In genomic region chr5:7462758-7463157, GRCh38 we compare ENCODE assay signal across 9 cellular contexts.
"Had no signal": no experiment of that assay in that cellular context is flagged by ENCODE, and none has a peak within 500 bp of the region (broad histone marks: within the 10 kb centered on the region; RNA-seq: fewer than 3 reads in every experiment).

No MANE protein-coding gene starts in this region.

- H3K27me3 Mint-ChIP-seq: IgD-negative memory B cell had no signal

- H3K36me3 ChIP-seq: HAP-1 had no signal

- H3K4me3 Mint-ChIP-seq: HFFc6, IgD-negative memory B cell had no signal

- DNase-seq: GOT3, HFFc6, KBM-7 had no signal

- ATAC-seq: HCT116, HepG2 had no signal

- H3K27ac ChIP-seq: HL-60, KMS-11 had no signal

- H3K4me2 ChIP-seq: KMS-11 had no signal

- H3K4me1 ChIP-seq: HAP-1 had no signal

- H3K27ac Mint-ChIP-seq: HFFc6, IgD-negative memory B cell had no signal

- H3K4me3 ChIP-seq: HAP-1 had no signal

- H3K9me3 ChIP-seq: HAP-1 had no signal

- H3K9ac ChIP-seq: KMS-11 had no signal

- H3K4me1 Mint-ChIP-seq: IgD-negative memory B cell had no signal

- H3K36me3 Mint-ChIP-seq: IgD-negative memory B cell had no signal
